In genomic region chr11:73184953-73185671, GRCh38 we compare ENCODE assay signal across 8 cellular contexts. TPM values are rescaled to one million over a fixed set of nuclear protein-coding genes. Genes with fewer than 3 reads are reported as not detected.
DNase-seq lines count a peak whose midpoint lies in the region; ATAC-seq and TF ChIP-seq lines count a peak whose summit lies in the region.

No MANE protein-coding gene starts in this region.

- peak overlapping the region in 4 of 12 donors; percentile 8 to 67 (median 30) for H3K27ac ChIP-seq in heart left ventricle

- intact Hi-C loops in heart left ventricle (cut with DNase I) = loop anchor here (1.0 to 5.0 kb wide), 8 partner anchors 52 to 107 kb away; no protein-coding TSS in a partner anchor

- DNase-seq in GF-D8 (lab: John Stamatoyannopoulos, UW) (peak; percentile 61), M059J (ENCODE audit: low read depth) (peak; percentile 72), SKM-1 treated with dmso at 0.1 percent for 144 hours (lab: John Stamatoyannopoulos, UW; ENCODE audit: unreplicated experiment) (peak; percentile 84), heart left ventricle (peak; percentile 59 to 88 (median 78)), pulmonary artery endothelial cell (ENCODE audit: low read depth, low spot score) (peak; percentile 26), NCI-H524 treated with DMSO at 0.1 percent for 48 hours (lab: John Stamatoyannopoulos, UW) (no peak)
- DNase-seq in activated naive CD8-positive, alpha-beta T cell treated with anti-CD3 and anti-CD28 coated beads, Interleukin-2, amount 50 U/mL, for 16 hours (ENCODE audit: low read depth, low spot score) = peak; percentile 14

- H3K9me3 ChIP-seq in heart left ventricle = no peaks in the 10 kb centered on the region

- no peaks in the 10 kb centered on the region for H3K36me3 ChIP-seq in heart left ventricle

- peaks cover 3 to 57% (median 24%) of the 10 kb centered on the region in 12 donors for H3K4me1 ChIP-seq in heart left ventricle

- H3K4me3 ChIP-seq in heart left ventricle = peak overlapping the region in 1 of 12 donors; percentile 28

- ATAC-seq in heart left ventricle = peak; percentile 16 to 63 (median 54)
- ATAC-seq in GM18870 (IDR thresholded peaks at IDR 0.05; ENCODE audit: unreplicated experiment) = no peak

- WGBS in heart left ventricle, 4 donors = 42 to 45% (median 44%) methylated on average over 18 of the region's 18 CpGs

- no peak for TF ChIP-seq POLR2A in heart left ventricle (IDR thresholded peaks at IDR 0.05)

- no peaks in the 10 kb centered on the region for H3K27me3 ChIP-seq in heart left ventricle

- TF ChIP-seq CTCF in heart left ventricle (IDR thresholded peaks at IDR 0.05) = peak; percentile 75 to 88 (median 84)

RNA-seq across cellular contexts. Expression of gene P2RY2, which starts 33.0 kb away (rescaled TPM):
- 0.30 and 0.84 TPM in 2 replicates for total RNA-seq in M059J (2014; rRNA removed; shearing (Covaris generic))
- total RNA-seq in heart left ventricle (10 to 100 TPM; 10.2 to 28.3 (median 14.7) TPM), pulmonary artery endothelial cell (2.3 and 6.3 TPM in 2 replicates)
- 10 to 100 TPM in 1 of 2 donors, 1 to 10 TPM in 1; 8.5 to 20.0 TPM for polyA plus RNA-seq in heart left ventricle

RNA-seq across cellular contexts. Expression of gene FCHSD2, which starts 43.0 kb away (rescaled TPM):
- total RNA-seq in M059J (2014; rRNA removed; shearing (Covaris generic)) = 6.6 and 10.3 TPM in 2 replicates
- 10 to 100 TPM; 15.3 to 61.1 (median 40.3) TPM for total RNA-seq in heart left ventricle
- polyA plus RNA-seq in heart left ventricle = 10 to 100 TPM in 1 of 2 donors, 1 to 10 TPM in 1; 9.9 to 23.8 TPM
- total RNA-seq in pulmonary artery endothelial cell = 14.9 and 20.2 TPM in 2 replicates
